Comparison of ENCODE assay signal across 33 cellular contexts in genomic region chr2:19743641-19744040, GRCh38.
"Had no signal": no experiment of that assay in that cellular context is flagged by ENCODE, and none has a peak within 500 bp of the region (broad histone marks: within the 10 kb centered on the region; RNA-seq: fewer than 3 reads in every experiment).

No MANE protein-coding gene starts in this region.

- H3K9me3 ChIP-seq: body of pancreas, esophagus squamous epithelium, gastroesophageal sphincter had no signal

- H3K36me3 Mint-ChIP-seq: activated naive CD8-positive, alpha-beta T cell; T-cell had no signal

- H3K4me3 ChIP-seq: body of pancreas, cardiac muscle cell, esophagus squamous epithelium, gastroesophageal sphincter, heart right ventricle had no signal

- DNase-seq: activated B cell treated with CpG ODN at 0.5 μM for 24 hours; activated CD4-positive, alpha-beta T cell treated with anti-CD3 and anti-CD28 coated beads for 48 hours; activated CD4-positive, alpha-beta T cell treated with anti-CD3 and anti-CD28 coated beads, Interleukin-2, amount 50 U/mL, for 1 hour; activated CD4-positive, alpha-beta T cell treated with anti-CD3 and anti-CD28 coated beads, Interleukin-2, amount 50 U/mL, for 48 hours; activated CD8-positive, alpha-beta memory T cell treated with anti-CD3 and anti-CD28 coated beads for 24 hours; activated CD8-positive, alpha-beta T cell treated with anti-CD3 and anti-CD28 coated beads for 36 hours; activated effector memory CD4-positive, alpha-beta T cell treated with Interleukin-2 at 50 U/mL for 16 hours; activated gamma-delta T cell treated with Interleukin-2 at 50 U/mL for 16 hours; activated naive CD4-positive, alpha-beta T cell treated with anti-CD3 and anti-CD28 coated beads, Interleukin-2, amount 50 U/mL, for 16 hours; activated naive CD4-positive, alpha-beta T cell treated with Interleukin-2 at 50 U/mL for 16 hours; activated T-cell treated with anti-CD3 and anti-CD28 coated beads, Interleukin-2, amount 50 U/mL, for 4 hours; amniotic stem cell; anterior cingulate cortex; body of pancreas; cortex of kidney; dermis blood vessel endothelial cell; effector CD4-positive, alpha-beta T cell; effector memory CD8-positive, alpha-beta T cell; esophagus squamous epithelium; foreskin melanocyte; heart right ventricle; SW 1271; T-helper 9 cell; WERI-Rb-1 had no signal

- ATAC-seq: activated CD4-positive, CD25-positive, alpha-beta regulatory T cell treated with anti-CD3 and anti-CD28 coated beads, Interleukin-2, amount 50 U/mL, for 24 hours; activated CD8-positive, alpha-beta T cell treated with anti-CD3 and anti-CD28 coated beads for 36 hours; activated T-cell treated with anti-CD3 and anti-CD28 coated beads, Interleukin-2, amount 50 U/mL, for 4 hours; activated T-helper 17 cell treated with anti-CD3 and anti-CD28 coated beads, Interleukin-2, amount 50 U/mL, for 72 hours; body of pancreas; effector memory CD8-positive, alpha-beta T cell; gastroesophageal sphincter; heart right ventricle; T-cell had no signal

- H3K27me3 ChIP-seq: body of pancreas, cardiac muscle cell, esophagus squamous epithelium, gastroesophageal sphincter, heart right ventricle had no signal

- H3K9me3 Mint-ChIP-seq: activated B cell treated with CpG ODN at 0.5 μM for 24 hours; activated CD8-positive, alpha-beta T cell treated with anti-CD3 and anti-CD28 coated beads for 36 hours; activated T-cell treated with anti-CD3 and anti-CD28 coated beads, Interleukin-2, amount 50 U/mL, for 4 hours; activated T-helper 17 cell treated with anti-CD3 and anti-CD28 coated beads, Interleukin-2, amount 50 U/mL, for 72 hours; central memory CD8-positive, alpha-beta T cell; effector memory CD8-positive, alpha-beta T cell; T-helper 1 cell treated with Interleukin-12 subunit alpha and Interleukin-12 subunit beta and Interleukin-4 antibody, amounts not matched to agents 30 μg/mL and 1 μg/mL, for 36 hours had no signal

- H3K4me1 ChIP-seq: body of pancreas had no signal

- H3K4me1 Mint-ChIP-seq: activated B cell treated with CpG ODN at 0.5 μM for 24 hours; activated T-helper 17 cell treated with anti-CD3 and anti-CD28 coated beads, Interleukin-2, amount 50 U/mL, for 72 hours; central memory CD8-positive, alpha-beta T cell; T-cell had no signal

- H3K36me3 ChIP-seq: cardiac muscle cell, esophagus squamous epithelium, gastroesophageal sphincter, heart right ventricle, WERI-Rb-1 had no signal

- H3K27me3 Mint-ChIP-seq: activated B cell treated with CpG ODN at 0.5 μM for 24 hours; activated CD8-positive, alpha-beta T cell treated with anti-CD3 and anti-CD28 coated beads for 36 hours had no signal

- H3K27ac ChIP-seq: body of pancreas, cardiac muscle cell, epithelial cell of prostate, esophagus squamous epithelium, gastroesophageal sphincter, heart right ventricle, WERI-Rb-1 had no signal

- H3K27ac Mint-ChIP-seq: activated B cell treated with CpG ODN at 0.5 μM for 24 hours; activated CD8-positive, alpha-beta T cell treated with anti-CD3 and anti-CD28 coated beads for 36 hours; activated naive CD8-positive, alpha-beta T cell; activated T-helper 17 cell treated with anti-CD3 and anti-CD28 coated beads, Interleukin-2, amount 50 U/mL, for 72 hours; effector memory CD8-positive, alpha-beta T cell; T-cell; T-helper 1 cell treated with Interleukin-12 subunit alpha and Interleukin-12 subunit beta and Interleukin-4 antibody, amounts not matched to agents 30 μg/mL and 1 μg/mL, for 36 hours had no signal

- H3K4me3 Mint-ChIP-seq: activated B cell treated with CpG ODN at 0.5 μM for 24 hours; activated CD8-positive, alpha-beta T cell treated with anti-CD3 and anti-CD28 coated beads for 36 hours; activated naive CD8-positive, alpha-beta T cell; activated T-cell treated with anti-CD3 and anti-CD28 coated beads, Interleukin-2, amount 50 U/mL, for 4 hours; activated T-helper 17 cell treated with anti-CD3 and anti-CD28 coated beads, Interleukin-2, amount 50 U/mL, for 72 hours; central memory CD8-positive, alpha-beta T cell; effector memory CD8-positive, alpha-beta T cell; T-cell; T-helper 1 cell treated with Interleukin-12 subunit alpha and Interleukin-12 subunit beta and Interleukin-4 antibody, amounts not matched to agents 30 μg/mL and 1 μg/mL, for 36 hours had no signal
